ENCODE assay signal across 27 cellular contexts in genomic region chr6:86715676-86716075, GRCh38.
DNase-seq lines count a peak whose midpoint lies in the region; ATAC-seq and TF ChIP-seq lines count a peak whose summit lies in the region.
"Had no signal": no experiment of that assay in that cellular context is flagged by ENCODE, and none has a peak within 500 bp of the region (broad histone marks: within the 10 kb centered on the region; RNA-seq: fewer than 3 reads in every experiment).

No MANE protein-coding gene starts in this region.

- H3K27ac Mint-ChIP-seq in Caco-2 (ENCODE audit: unreplicated experiment), result peak overlapping the region; percentile 92
- peak overlapping the region; percentile 96 for H3K27ac Mint-ChIP-seq in mesothelial cell of epicardium
- no peak overlapping the region for H3K27ac Mint-ChIP-seq in activated CD4-positive, alpha-beta T cell treated with anti-CD3 and anti-CD28 coated beads, Interleukin-2, amount 10 ng/mL, durations not matched to agents 7 days and 5 days
- H3K27ac Mint-ChIP-seq: HFFc6 had no signal

- intact Hi-C loops in Caco-2 (cut with micrococcal nuclease; ENCODE audit: unreplicated experiment) (loop anchor here (1.0 to 10.0 kb wide), 5 partner anchors 8 to 1038 kb away; no protein-coding TSS in a partner anchor), PC-3 (cut with micrococcal nuclease) (no loop called here)

- H3K9me3 ChIP-seq in Caco-2, result no peaks in the 10 kb centered on the region
- H3K9me3 ChIP-seq in PC-3 (ENCODE audit: low read length), result no peaks in the 10 kb centered on the region
- H3K9me3 ChIP-seq: gastrocnemius medialis, psoas muscle, stomach had no signal

- ATAC-seq in PC-3 (no peak), HG02642 (IDR thresholded peaks at IDR 0.05; ENCODE audit: poor library complexity, unreplicated experiment) (no peak), GM18861 (IDR thresholded peaks at IDR 0.05; ENCODE audit: unreplicated experiment) (no peak)
- ATAC-seq: gastrocnemius medialis, mucosa of descending colon, psoas muscle, Right ventricle myocardium inferior had no signal

- no peak overlapping the region for H3K27ac ChIP-seq in PC-3 (ENCODE audit: low read length)
- H3K27ac ChIP-seq: gastrocnemius medialis, psoas muscle, spleen, stomach, VCaP had no signal

- H2AFZ ChIP-seq in PC-3 (ENCODE audit: low read length), result no peak overlapping the region

- H3K9me3 Mint-ChIP-seq in Caco-2 (ENCODE audit: unreplicated experiment), result peaks cover 19% of the 10 kb centered on the region
- peaks cover 14% of the 10 kb centered on the region for H3K9me3 Mint-ChIP-seq in mesothelial cell of epicardium
- H3K9me3 Mint-ChIP-seq in activated CD4-positive, alpha-beta T cell treated with anti-CD3 and anti-CD28 coated beads, Interleukin-2, amount 10 ng/mL, durations not matched to agents 7 days and 5 days, result peaks cover 2% of the 10 kb centered on the region

- no peaks in the 10 kb centered on the region for H3F3A ChIP-seq in PC-3 (ENCODE audit: low read length, unreplicated experiment)

- POLR2A ChIA-PET in Caco-2 (lab: Charles Lee), result interaction anchor here (0.6 kb wide), 1 partner anchor 1073 kb away, joined by 4 read pairs; no protein-coding TSS in a partner anchor
- POLR2A ChIA-PET in PC-3 (lab: Charles Lee; ENCODE audit: unreplicated experiment), result no interaction called here
- POLR2A ChIA-PET in activated CD4-positive, alpha-beta T cell treated with anti-CD3 and anti-CD28 coated beads, Interleukin-2, amount 10 ng/mL, durations not matched to agents 7 days and 5 days (lab: Charles Lee), result no interaction called here

- DNase-seq in Caco-2 (peak; percentile 74 to 75), PC-3 (peak; percentile 42), fibroblast of villous mesenchyme (ENCODE audit: low read depth) (peak; percentile 33), mesothelial cell of epicardium (ENCODE audit: low spot score in 2 of 2, unreplicated experiment in 2 of 2) (no peak), SKM-1 (lab: John Stamatoyannopoulos, UW; ENCODE audit: unreplicated experiment) (no peak)
- no peak for DNase-seq in activated CD4-positive, alpha-beta T cell treated with anti-CD3 and anti-CD28 coated beads, Interleukin-2, amount 10 ng/mL, durations not matched to agents 7 days and 5 days
- DNase-seq: activated CD4-positive, alpha-beta T cell treated with anti-CD3 and anti-CD28 coated beads, Interleukin-2, amount 50 U/mL, for 48 hours; activated gamma-delta T cell treated with Interleukin-2 at 50 U/mL for 16 hours; activated T-cell treated with anti-CD3 and anti-CD28 coated beads for 4 hours; amniotic stem cell; C1 segment of cervical spinal cord; erythroblast; gastrocnemius medialis; HFFc6; mucosa of descending colon; NCI-H1436 treated with DMSO at 0.1 percent for 48 hours; NCI-H2171; NCI-H69; psoas muscle; spleen; stimulated activated CD4-positive, alpha-beta T cell treated with anti-CD3 and anti-CD28 coated beads, Interleukin-4, amount 100 ng/mL, for 4 hours; stomach had no signal

- H3K36me3 Mint-ChIP-seq in Caco-2 (ENCODE audit: insufficient read depth, unreplicated experiment), result peaks cover 7% of the 10 kb centered on the region
- no peaks in the 10 kb centered on the region for H3K36me3 Mint-ChIP-seq in mesothelial cell of epicardium
- no peaks in the 10 kb centered on the region for H3K36me3 Mint-ChIP-seq in activated CD4-positive, alpha-beta T cell treated with anti-CD3 and anti-CD28 coated beads, Interleukin-2, amount 10 ng/mL, durations not matched to agents 7 days and 5 days (ENCODE audit: low read depth)

- no peaks in the 10 kb centered on the region for H4K20me1 ChIP-seq in PC-3 (ENCODE audit: low read length)

- H3K4me1 Mint-ChIP-seq in Caco-2 (ENCODE audit: low read depth, unreplicated experiment) (peaks cover 24% of the 10 kb centered on the region), mesothelial cell of epicardium (peaks cover 19% of the 10 kb centered on the region)
- H3K4me1 Mint-ChIP-seq in activated CD4-positive, alpha-beta T cell treated with anti-CD3 and anti-CD28 coated beads, Interleukin-2, amount 10 ng/mL, durations not matched to agents 7 days and 5 days, result no peaks in the 10 kb centered on the region
- H3K4me1 Mint-ChIP-seq: central memory CD8-positive, alpha-beta T cell had no signal

- no peak overlapping the region for H3K9ac ChIP-seq in PC-3 (ENCODE audit: low read length)

- H3K4me1 ChIP-seq in Caco-2, result peaks cover 19% of the 10 kb centered on the region
- no peaks in the 10 kb centered on the region for H3K4me1 ChIP-seq in PC-3 (ENCODE audit: insufficient read depth, low read length)
- H3K4me1 ChIP-seq: gastrocnemius medialis, psoas muscle, spleen, stomach had no signal

- H3K27me3 ChIP-seq in Caco-2 (replicated peaks; ENCODE audit: control insufficient read depth, insufficient read depth, low read length) (no peaks in the 10 kb centered on the region), PC-3 (ENCODE audit: low read length) (no peaks in the 10 kb centered on the region)
- H3K27me3 ChIP-seq: gastrocnemius medialis, spleen, stomach had no signal

- CTCF ChIA-PET in Caco-2 (lab: Charles Lee), result interaction anchor here (0.6 kb wide), 2 partner anchors 70 to 142 kb away, joined by 3 to 6 read pairs; no protein-coding TSS in a partner anchor
- CTCF ChIA-PET in PC-3 (lab: Charles Lee), result no interaction called here
- CTCF ChIA-PET in activated CD4-positive, alpha-beta T cell treated with anti-CD3 and anti-CD28 coated beads, Interleukin-2, amount 10 ng/mL, durations not matched to agents 7 days and 5 days (lab: Charles Lee), result no interaction called here

- H3K36me3 ChIP-seq in Caco-2 (ENCODE audit: control insufficient read depth, insufficient read depth, low read length) (no peaks in the 10 kb centered on the region), PC-3 (ENCODE audit: low read depth, low read length) (no peaks in the 10 kb centered on the region)
- H3K36me3 ChIP-seq: gastrocnemius medialis, spleen, stomach had no signal

- H3K4me3 ChIP-seq in Caco-2 (ENCODE audit: low read depth, low read length) (no peak overlapping the region), PC-3 (ENCODE audit: low read length) (no peak overlapping the region), fibroblast of villous mesenchyme (ENCODE audit: low read depth, low read length) (no peak overlapping the region)
- H3K4me3 ChIP-seq: gastrocnemius medialis, mucosa of descending colon, psoas muscle, spleen, stomach had no signal

- H3K9me2 ChIP-seq in PC-3 (replicated peaks; ENCODE audit: low read length), result no peaks in the 10 kb centered on the region

- H3K79me2 ChIP-seq in PC-3 (ENCODE audit: low read length), result no peaks in the 10 kb centered on the region

- H3K4me2 ChIP-seq in PC-3 (ENCODE audit: low read length), result no peak overlapping the region

- no peak overlapping the region for H3K4me3 Mint-ChIP-seq in Caco-2 (ENCODE audit: unreplicated experiment)
- H3K4me3 Mint-ChIP-seq in mesothelial cell of epicardium, result no peak overlapping the region
- H3K4me3 Mint-ChIP-seq in activated CD4-positive, alpha-beta T cell treated with anti-CD3 and anti-CD28 coated beads, Interleukin-2, amount 10 ng/mL, durations not matched to agents 7 days and 5 days, result no peak overlapping the region
- H3K4me3 Mint-ChIP-seq: central memory CD8-positive, alpha-beta T cell; HFFc6 had no signal

- TF ChIP-seq CTCF in Caco-2 (IDR thresholded peaks at IDR 0.05; ENCODE audit: insufficient read depth in 1 of 2, low read depth in 1 of 2, low read length in 1 of 2, severe bottlenecking in 1 of 2, unreplicated experiment in 1 of 2) (no peak), PC-3 (conservative IDR thresholded peaks at IDR 0.05; ENCODE audit: low read depth, low read length) (no peak), fibroblast of villous mesenchyme (IDR thresholded peaks at IDR 0.05; ENCODE audit: insufficient read depth, low read depth, low read length) (no peak), mesothelial cell of epicardium (IDR thresholded peaks at IDR 0.05; ENCODE audit: unreplicated experiment) (no peak)

- BruUV-seq in Caco-2 (replicated peaks; lab: Mats Ljungman, UMichigan), result no TSS peak
- no TSS peak for BruUV-seq in PC-3 (replicated peaks; lab: Mats Ljungman, UMichigan)

- H3K27me3 Mint-ChIP-seq in Caco-2 (ENCODE audit: insufficient read depth, unreplicated experiment) (no peaks in the 10 kb centered on the region), mesothelial cell of epicardium (ENCODE audit: low read depth) (no peaks in the 10 kb centered on the region)
- H3K27me3 Mint-ChIP-seq in activated CD4-positive, alpha-beta T cell treated with anti-CD3 and anti-CD28 coated beads, Interleukin-2, amount 10 ng/mL, durations not matched to agents 7 days and 5 days, result no peaks in the 10 kb centered on the region
- H3K27me3 Mint-ChIP-seq: central memory CD8-positive, alpha-beta T cell had no signal

Comparison
In these comparisons a context has a peak if more than half of its experiments do, and no peak if none do; other contexts are left out.
1. DNase-seq: peak in Caco-2 (2 of 2), PC-3 (single experiment) and fibroblast of villous mesenchyme (single experiment); none in mesothelial cell of epicardium (0 of 2), SKM-1 (single experiment) and activated CD4-positive, alpha-beta T cell treated with anti-CD3 and anti-CD28 coated beads, Interleukin-2, amount 10 ng/mL, durations not matched to agents 7 days and 5 days (single experiment).